In genomic region chr2:8650256-8650655, GRCh38 we compare ENCODE assay signal across 20 cellular contexts. TPM values are rescaled to one million over a fixed set of nuclear protein-coding genes. Genes with fewer than 3 reads are reported as not detected.
A peak's percentile ranks its signal among the peaks of the same experiment; 100 is the strongest.
DNase-seq lines count a peak whose midpoint lies in the region; ATAC-seq, FAIRE-seq and TF ChIP-seq lines count a peak whose summit lies in the region.
"Had no signal": no experiment of that assay in that cellular context is flagged by ENCODE, and none has a peak within 500 bp of the region (broad histone marks: within the 10 kb centered on the region; RNA-seq: fewer than 3 reads in every experiment).

No MANE protein-coding gene starts in this region.

- peak overlapping the region; percentile 43 for H3K27ac Mint-ChIP-seq in activated naive CD8-positive, alpha-beta T cell treated with anti-CD3 and anti-CD28 coated beads, Interleukin-2, amount 10 ng/mL, durations not matched to agents 7 days and 5 days
- H3K27ac Mint-ChIP-seq in activated naive CD8-positive, alpha-beta T cell treated with anti-CD3 and anti-CD28 coated beads, Interleukin-2, amount 50 U/mL, for 24 hours, result no peak overlapping the region
- no peak overlapping the region for H3K27ac Mint-ChIP-seq in activated CD4-positive, alpha-beta memory T cell treated with anti-CD3 and anti-CD28 coated beads, Interleukin-2, amount 10 ng/mL, durations not matched to agents 7 days and 5 days
- H3K27ac Mint-ChIP-seq: CD4-positive, alpha-beta memory T cell; GM23338 had no signal

- H3K27ac ChIP-seq in kidney (ENCODE audit: low read depth in 2 of 2, low read length in 2 of 2), result no peak overlapping the region
- H3K27ac ChIP-seq: BLaER1 had no signal

- peaks cover 4% of the 10 kb centered on the region for H3K27me3 Mint-ChIP-seq in activated naive CD8-positive, alpha-beta T cell treated with anti-CD3 and anti-CD28 coated beads, Interleukin-2, amount 10 ng/mL, durations not matched to agents 7 days and 5 days
- no peaks in the 10 kb centered on the region for H3K27me3 Mint-ChIP-seq in activated naive CD8-positive, alpha-beta T cell treated with anti-CD3 and anti-CD28 coated beads, Interleukin-2, amount 50 U/mL, for 24 hours
- no peaks in the 10 kb centered on the region for H3K27me3 Mint-ChIP-seq in activated CD4-positive, alpha-beta memory T cell treated with anti-CD3 and anti-CD28 coated beads, Interleukin-2, amount 10 ng/mL, durations not matched to agents 7 days and 5 days

- no peak overlapping the region for H3K4me3 ChIP-seq in kidney (ENCODE audit: low read length in 2 of 2)
- H3K4me3 ChIP-seq: BLaER1, GM23338 had no signal

- no peak for FAIRE-seq in kidney (lab: Jason Lieb, UNC)
- FAIRE-seq: GM12892, GM18507, H54, HepG2 had no signal

- no peaks in the 10 kb centered on the region for H3K9me3 ChIP-seq in kidney (ENCODE audit: control insufficient read depth in 1 of 2, low read length in 2 of 2)

- no peak for ATAC-seq in activated naive CD8-positive, alpha-beta T cell treated with anti-CD3 and anti-CD28 coated beads, Interleukin-2, amount 10 ng/mL, durations not matched to agents 7 days and 5 days (ENCODE audit: low read depth)
- no peak for ATAC-seq in activated naive CD8-positive, alpha-beta T cell treated with anti-CD3 and anti-CD28 coated beads, Interleukin-2, amount 50 U/mL, for 24 hours
- ATAC-seq in GM21381 (IDR thresholded peaks at IDR 0.05; ENCODE audit: unreplicated experiment), result no peak
- ATAC-seq: GM23338, HepG2 had no signal

- CTCF ChIA-PET in activated CD4-positive, alpha-beta memory T cell treated with anti-CD3 and anti-CD28 coated beads, Interleukin-2, amount 10 ng/mL, durations not matched to agents 7 days and 5 days (lab: Charles Lee), result no interaction called here

- no peak overlapping the region for H3K9ac ChIP-seq in kidney (ENCODE audit: low read length in 2 of 2)
- H3K9ac ChIP-seq: BLaER1 had no signal

- intact Hi-C loops in kidney (cut with DNase I), result no loop called here
- intact Hi-C loops in posterior vena cava (cut with DNase I), result loop anchor here in 1 of 2 donors (10.0 kb wide), 1 partner anchor 155 kb away; no protein-coding TSS in a partner anchor

- H3K4me1 Mint-ChIP-seq in activated naive CD8-positive, alpha-beta T cell treated with anti-CD3 and anti-CD28 coated beads, Interleukin-2, amount 10 ng/mL, durations not matched to agents 7 days and 5 days, result no peaks in the 10 kb centered on the region
- H3K4me1 Mint-ChIP-seq in activated naive CD8-positive, alpha-beta T cell treated with anti-CD3 and anti-CD28 coated beads, Interleukin-2, amount 50 U/mL, for 24 hours, result no peaks in the 10 kb centered on the region
- H3K4me1 Mint-ChIP-seq in activated CD4-positive, alpha-beta memory T cell treated with anti-CD3 and anti-CD28 coated beads, Interleukin-2, amount 10 ng/mL, durations not matched to agents 7 days and 5 days, result no peaks in the 10 kb centered on the region
- H3K4me1 Mint-ChIP-seq: CD4-positive, alpha-beta memory T cell; GM23338 had no signal

- no peaks in the 10 kb centered on the region for H3K36me3 ChIP-seq in kidney (ENCODE audit: control insufficient read depth in 1 of 2, insufficient read depth in 2 of 2, low read length in 2 of 2)

- DNase-seq in activated naive CD8-positive, alpha-beta T cell treated with anti-CD3 and anti-CD28 coated beads, Interleukin-2, amount 10 ng/mL, durations not matched to agents 7 days and 5 days, result no peak
- DNase-seq in activated naive CD8-positive, alpha-beta T cell treated with anti-CD3 and anti-CD28 coated beads, Interleukin-2, amount 50 U/mL, for 24 hours, result no peak
- DNase-seq in kidney, result peak; percentile 30
- DNase-seq in posterior vena cava (ENCODE audit: low spot score), result peak; percentile 51
- DNase-seq in NCI-H446 (lab: John Stamatoyannopoulos, UW), result no peak
- no peak for DNase-seq in activated CD4-positive, alpha-beta memory T cell treated with anti-CD3 and anti-CD28 coated beads, Interleukin-2, amount 10 ng/mL, durations not matched to agents 7 days and 5 days
- DNase-seq: 8988T; CD4-positive, alpha-beta memory T cell; DMS153; DMS79; GDM1; HCEC 1CT had no signal

- no peak for TF ChIP-seq CTCF in kidney (IDR thresholded peaks at IDR 0.05; ENCODE audit: borderline replicate concordance, extremely low read depth, insufficient read depth)

- H3K4me3 Mint-ChIP-seq in activated naive CD8-positive, alpha-beta T cell treated with anti-CD3 and anti-CD28 coated beads, Interleukin-2, amount 10 ng/mL, durations not matched to agents 7 days and 5 days, result no peak overlapping the region
- H3K4me3 Mint-ChIP-seq in activated naive CD8-positive, alpha-beta T cell treated with anti-CD3 and anti-CD28 coated beads, Interleukin-2, amount 50 U/mL, for 24 hours, result no peak overlapping the region
- no peak overlapping the region for H3K4me3 Mint-ChIP-seq in activated CD4-positive, alpha-beta memory T cell treated with anti-CD3 and anti-CD28 coated beads, Interleukin-2, amount 10 ng/mL, durations not matched to agents 7 days and 5 days
- H3K4me3 Mint-ChIP-seq: CD14-positive monocyte; CD4-positive, alpha-beta memory T cell; GM23338 had no signal

- peaks cover 10 to 12% of the 10 kb centered on the region in 2 donors for H3K4me1 ChIP-seq in kidney (ENCODE audit: control insufficient read depth in 1 of 2, insufficient read depth in 1 of 2, low read depth in 1 of 2, low read length in 2 of 2)

- POLR2A ChIA-PET in activated naive CD8-positive, alpha-beta T cell treated with anti-CD3 and anti-CD28 coated beads, Interleukin-2, amount 10 ng/mL, durations not matched to agents 7 days and 5 days (lab: Charles Lee), result interaction anchor here (1.3 kb wide), 1 partner anchor 9 kb away, joined by 3 read pairs; no protein-coding TSS in a partner anchor
- POLR2A ChIA-PET in activated CD4-positive, alpha-beta memory T cell treated with anti-CD3 and anti-CD28 coated beads, Interleukin-2, amount 10 ng/mL, durations not matched to agents 7 days and 5 days (lab: Charles Lee), result no interaction called here

- H3K9me3 Mint-ChIP-seq in activated naive CD8-positive, alpha-beta T cell treated with anti-CD3 and anti-CD28 coated beads, Interleukin-2, amount 10 ng/mL, durations not matched to agents 7 days and 5 days, result peaks cover 11% of the 10 kb centered on the region
- no peaks in the 10 kb centered on the region for H3K9me3 Mint-ChIP-seq in activated naive CD8-positive, alpha-beta T cell treated with anti-CD3 and anti-CD28 coated beads, Interleukin-2, amount 50 U/mL, for 24 hours
- peaks cover 11% of the 10 kb centered on the region for H3K9me3 Mint-ChIP-seq in activated CD4-positive, alpha-beta memory T cell treated with anti-CD3 and anti-CD28 coated beads, Interleukin-2, amount 10 ng/mL, durations not matched to agents 7 days and 5 days

- peaks cover 3% of the 10 kb centered on the region for H3K36me3 Mint-ChIP-seq in activated naive CD8-positive, alpha-beta T cell treated with anti-CD3 and anti-CD28 coated beads, Interleukin-2, amount 10 ng/mL, durations not matched to agents 7 days and 5 days
- H3K36me3 Mint-ChIP-seq in activated naive CD8-positive, alpha-beta T cell treated with anti-CD3 and anti-CD28 coated beads, Interleukin-2, amount 50 U/mL, for 24 hours (ENCODE audit: low read depth), result no peaks in the 10 kb centered on the region
- H3K36me3 Mint-ChIP-seq in activated CD4-positive, alpha-beta memory T cell treated with anti-CD3 and anti-CD28 coated beads, Interleukin-2, amount 10 ng/mL, durations not matched to agents 7 days and 5 days (ENCODE audit: low read depth), result no peaks in the 10 kb centered on the region
- H3K36me3 Mint-ChIP-seq: CD14-positive monocyte; CD4-positive, alpha-beta memory T cell had no signal

RNA-seq across cellular contexts. Expression of gene ID2, which starts 31.6 kb away (rescaled TPM):
- total RNA-seq in activated naive CD8-positive, alpha-beta T cell treated with anti-CD3 and anti-CD28 coated beads, Interleukin-2, amount 10 ng/mL, durations not matched to agents 7 days and 5 days, result 100 to 1,000 TPM; 167 to 172 TPM
- total RNA-seq in kidney, result 74.6 TPM
- 113 TPM for polyA plus RNA-seq in kidney (ENCODE audit: insufficient read depth, low read depth, low replicate concordance)
- total RNA-seq in posterior vena cava, result 100 to 1,000 TPM in 1 of 2 donors, 10 to 100 TPM in 1; 82.2 to 135 TPM
- total RNA-seq in activated CD4-positive, alpha-beta memory T cell treated with anti-CD3 and anti-CD28 coated beads, Interleukin-2, amount 10 ng/mL, durations not matched to agents 7 days and 5 days, result 100 to 1,000 TPM; 299 to 324 TPM

Comparison
In these comparisons a context has a peak if more than half of its experiments do, and no peak if none do; other contexts are left out.
1. DNase-seq: peak in kidney (single experiment) and posterior vena cava (single experiment); none in activated naive CD8-positive, alpha-beta T cell treated with anti-CD3 and anti-CD28 coated beads, Interleukin-2, amount 10 ng/mL, durations not matched to agents 7 days and 5 days (single experiment), activated naive CD8-positive, alpha-beta T cell treated with anti-CD3 and anti-CD28 coated beads, Interleukin-2, amount 50 U/mL, for 24 hours (single experiment), NCI-H446 (0 of 2) and activated CD4-positive, alpha-beta memory T cell treated with anti-CD3 and anti-CD28 coated beads, Interleukin-2, amount 10 ng/mL, durations not matched to agents 7 days and 5 days (single experiment).